2 cellular contexts compared by ENCODE assay signal in the genomic region with DNA sequence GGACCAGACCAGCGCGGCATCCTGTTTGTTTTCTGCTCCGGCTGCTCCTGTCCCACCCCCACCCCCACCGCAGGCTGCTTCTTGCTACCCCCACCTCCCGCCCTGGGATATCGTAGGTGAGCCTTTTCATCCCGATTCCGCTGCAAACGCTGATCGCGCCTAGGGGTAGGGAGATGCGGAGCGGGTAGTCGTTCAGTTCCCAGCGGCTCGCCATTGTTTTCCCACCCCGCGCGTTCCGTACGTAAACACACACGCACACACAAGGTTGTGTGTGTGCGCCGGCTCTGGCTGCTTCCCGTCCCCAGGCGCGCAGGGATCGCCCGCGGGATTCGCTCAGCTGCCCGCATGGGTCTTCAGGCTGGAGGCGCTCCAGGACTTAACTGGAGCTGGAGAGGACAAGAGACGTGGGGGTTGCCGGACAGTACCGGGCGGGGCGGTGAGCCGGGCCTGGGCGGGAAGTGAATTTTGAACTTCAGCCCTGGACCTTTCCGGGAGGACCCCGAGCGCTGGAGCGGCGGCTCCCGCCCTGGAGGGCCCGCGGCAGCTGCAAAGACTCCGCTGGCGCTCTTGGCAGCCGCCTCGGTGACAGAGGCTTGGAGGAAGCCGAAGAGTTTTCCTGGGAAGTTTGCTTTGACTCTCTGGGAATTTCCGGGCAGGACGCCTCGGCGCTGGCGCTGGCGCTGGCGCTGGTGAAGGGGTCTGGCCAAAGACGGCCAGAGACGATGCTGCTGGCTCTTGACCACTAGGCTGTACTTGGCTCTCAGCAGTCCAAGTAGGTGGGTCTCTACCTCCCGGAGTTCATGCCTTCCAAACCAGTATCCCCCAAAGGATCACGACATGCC.
TF ChIP-seq lines count a peak whose summit lies in the region.

No MANE protein-coding gene starts in this region.

TF ChIP-seq in SK-N-SH treated with all-trans-retinoic acid at 6 μM for 48 hours, 23 proteins besides CTCF, POLR2A, EP300 and RAD21 (continues in another document):
- no peak for TF ChIP-seq ZFP30 (CRISPR knock-in tag; IDR thresholded peaks at IDR 0.05)
- TF ChIP-seq PPARA (CRISPR knock-in tag; IDR thresholded peaks at IDR 0.05; ENCODE audit: borderline replicate concordance), result no peak
- no peak for TF ChIP-seq OSR1 (CRISPR knock-in tag; IDR thresholded peaks at IDR 0.05)
- no peak for TF ChIP-seq ZNF565 (CRISPR knock-in tag; conservative IDR thresholded peaks at IDR 0.05; ENCODE audit: low read depth)
- TF ChIP-seq ISL1 (CRISPR knock-in tag; IDR thresholded peaks at IDR 0.05), result no peak
- no peak for TF ChIP-seq RARB (CRISPR knock-in tag; IDR thresholded peaks at IDR 0.05)
- TF ChIP-seq TCF4 (CRISPR knock-in tag; IDR thresholded peaks at IDR 0.05; ENCODE audit: borderline replicate concordance), result no peak
- TF ChIP-seq TOX (CRISPR knock-in tag; IDR thresholded peaks at IDR 0.05; ENCODE audit: borderline replicate concordance), result no peak
- TF ChIP-seq ZNF8 (CRISPR knock-in tag; IDR thresholded peaks at IDR 0.05), result no peak
- no peak for TF ChIP-seq TSHZ2 (CRISPR knock-in tag; IDR thresholded peaks at IDR 0.05)
- TF ChIP-seq GLIS3 (CRISPR knock-in tag; IDR thresholded peaks at IDR 0.05), result no peak
- TF ChIP-seq ZFP3 (CRISPR knock-in tag; IDR thresholded peaks at IDR 0.05), result no peak
- TF ChIP-seq SNAI2 (CRISPR knock-in tag; IDR thresholded peaks at IDR 0.05), result no peak
- no peak for TF ChIP-seq CSRNP3 (CRISPR knock-in tag; IDR thresholded peaks at IDR 0.05)
- TF ChIP-seq BACH2 (CRISPR knock-in tag; IDR thresholded peaks at IDR 0.05; ENCODE audit: borderline replicate concordance), result no peak
- no peak for TF ChIP-seq PATZ1 (CRISPR knock-in tag; IDR thresholded peaks at IDR 0.05; ENCODE audit: borderline replicate concordance)
- TF ChIP-seq, protein P1, sequence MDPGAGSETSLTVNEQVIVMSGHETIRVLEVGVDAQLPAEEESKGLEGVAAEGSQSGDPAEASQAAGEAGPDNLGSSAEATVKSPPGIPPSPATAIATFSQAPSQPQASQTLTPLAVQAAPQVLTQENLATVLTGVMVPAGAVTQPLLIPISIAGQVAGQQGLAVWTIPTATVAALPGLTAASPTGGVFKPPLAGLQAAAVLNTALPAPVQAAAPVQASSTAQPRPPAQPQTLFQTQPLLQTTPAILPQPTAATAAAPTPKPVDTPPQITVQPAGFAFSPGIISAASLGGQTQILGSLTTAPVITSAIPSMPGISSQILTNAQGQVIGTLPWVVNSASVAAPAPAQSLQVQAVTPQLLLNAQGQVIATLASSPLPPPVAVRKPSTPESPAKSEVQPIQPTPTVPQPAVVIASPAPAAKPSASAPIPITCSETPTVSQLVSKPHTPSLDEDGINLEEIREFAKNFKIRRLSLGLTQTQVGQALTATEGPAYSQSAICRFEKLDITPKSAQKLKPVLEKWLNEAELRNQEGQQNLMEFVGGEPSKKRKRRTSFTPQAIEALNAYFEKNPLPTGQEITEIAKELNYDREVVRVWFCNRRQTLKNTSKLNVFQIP (CRISPR knock-in tag; IDR thresholded peaks at IDR 0.05; ENCODE audit: borderline replicate concordance, low read depth), result no peak
- TF ChIP-seq ZC3H10 (CRISPR knock-in tag; IDR thresholded peaks at IDR 0.05), result no peak

TF ChIP-seq in endothelial cell of umbilical vein, 7 proteins besides CTCF, POLR2A, EP300 and RAD21:
- TF ChIP-seq MYC (IDR thresholded peaks at IDR 0.05; ENCODE audit: low read depth, low read length), result no peak
- TF ChIP-seq, protein P2, sequence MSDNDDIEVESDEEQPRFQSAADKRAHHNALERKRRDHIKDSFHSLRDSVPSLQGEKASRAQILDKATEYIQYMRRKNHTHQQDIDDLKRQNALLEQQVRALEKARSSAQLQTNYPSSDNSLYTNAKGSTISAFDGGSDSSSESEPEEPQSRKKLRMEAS (IDR thresholded peaks at IDR 0.05; ENCODE audit: insufficient read depth, insufficient read length), result peak; percentile 17
- no peak for TF ChIP-seq POLR2AphosphoS5 (IDR thresholded peaks at IDR 0.05; ENCODE audit: insufficient read depth, low read depth, low read length)
- no peak for TF ChIP-seq JUN (IDR thresholded peaks at IDR 0.05; ENCODE audit: borderline replicate concordance, insufficient read depth, insufficient read length, low read depth)
- TF ChIP-seq GATA2 (IDR thresholded peaks at IDR 0.05; ENCODE audit: insufficient read depth, insufficient read length, low read depth, low read length), result no peak
- no peak for TF ChIP-seq FOS (IDR thresholded peaks at IDR 0.05; ENCODE audit: borderline replicate concordance, insufficient read depth, low read length)
- no peak for TF ChIP-seq EZH2 (IDR thresholded peaks at IDR 0.05; ENCODE audit: borderline replicate concordance, low read depth, low read length, severe bottlenecking)
